In genomic region chr12:20695232-20695631, GRCh38 we compare ENCODE assay signal across 23 cellular contexts. TPM values are rescaled to one million over a fixed set of nuclear protein-coding genes. Genes with fewer than 3 reads are reported as not detected.
A peak's percentile ranks its signal among the peaks of the same experiment; 100 is the strongest.
DNase-seq lines count a peak whose midpoint lies in the region; ATAC-seq and TF ChIP-seq lines count a peak whose summit lies in the region.
"Had no signal": no experiment of that assay in that cellular context is flagged by ENCODE, and none has a peak within 500 bp of the region (broad histone marks: within the 10 kb centered on the region; RNA-seq: fewer than 3 reads in every experiment).

SLCO1C1 (plus strand) TSS chr12:20695332; CDS start chr12:20699577, 4,245 bp downstream.

- H3K27me3 ChIP-seq in NT2/D1 (ENCODE audit: insufficient read depth, insufficient read length) (no peaks in the 10 kb centered on the region), layer of hippocampus (ENCODE audit: control insufficient read depth, insufficient read depth, low read length) (no peaks in the 10 kb centered on the region)
- peaks cover 3% of the 10 kb centered on the region for H3K27me3 ChIP-seq in CD8-positive, alpha-beta T cell (ENCODE audit: insufficient read depth, low read length)
- H3K27me3 ChIP-seq: cardiac muscle cell, SJSA1 had no signal

- H3K4me3 Mint-ChIP-seq in CD8-positive, alpha-beta T cell = no peak within 1 kb of the TSS
- H3K4me3 Mint-ChIP-seq: activated T-helper 1 cell treated with anti-CD3 and anti-CD28 coated beads, Interleukin-12 subunit alpha, Interleukin-12 subunit beta, Interleukin-2, Interleukin-4 antibody, amounts not matched to agents 30 ng/mL and 10 ng/mL and 1 ng/mL, durations not matched to agents 14 hours and 24 hours and 36 hours had no signal

- H3K9me3 Mint-ChIP-seq in CD8-positive, alpha-beta T cell = no peaks in the 10 kb centered on the region
- H3K9me3 Mint-ChIP-seq: activated T-helper 1 cell treated with anti-CD3 and anti-CD28 coated beads, Interleukin-12 subunit alpha, Interleukin-12 subunit beta, Interleukin-2, Interleukin-4 antibody, amounts not matched to agents 30 ng/mL and 10 ng/mL and 1 ng/mL, durations not matched to agents 14 hours and 24 hours and 36 hours had no signal

- H3K27ac Mint-ChIP-seq in CD8-positive, alpha-beta T cell = no peak within 1 kb of the TSS
- H3K27ac Mint-ChIP-seq: activated T-helper 1 cell treated with anti-CD3 and anti-CD28 coated beads, Interleukin-12 subunit alpha, Interleukin-12 subunit beta, Interleukin-2, Interleukin-4 antibody, amounts not matched to agents 30 ng/mL and 10 ng/mL and 1 ng/mL, durations not matched to agents 14 hours and 24 hours and 36 hours had no signal

- CTCF ChIA-PET in CD8-positive, alpha-beta T cell (lab: Charles Lee) = no interaction called here

- no peak within 1 kb of the TSS for H3K9ac ChIP-seq in NT2/D1 (ENCODE audit: insufficient read length, low read depth)

- DNase-seq in NT2/D1 (ENCODE audit: low read depth, low spot score) (peak; percentile 46), choroid plexus epithelial cell (ENCODE audit: low read depth) (peak; percentile 19), smooth muscle cell of the brain vasculature (ENCODE audit: low read depth, low spot score) (peak; percentile 37), NCI-H82 treated with DMSO at 0.1 percent for 48 hours (lab: John Stamatoyannopoulos, UW; ENCODE audit: unreplicated experiment) (no peak)
- DNase-seq in activated CD4-positive, CD25-positive, alpha-beta regulatory T cell treated with anti-CD3 and anti-CD28 coated beads, Interleukin-2, amount 50 U/mL, for 72 hours = no peak
- DNase-seq in CD8-positive, alpha-beta T cell = no peak
- DNase-seq: activated CD4-positive, CD25-positive, alpha-beta regulatory T cell; effector CD8-positive, alpha-beta T cell; HCEC 1CT; Karpas-422; kidney glomerular epithelial cell; NCI-H1105 treated with DMSO at 0.1 percent for 48 hours; NCI-H2171 treated with DMSO at 0.1 percent for 48 hours; stimulated activated CD4-positive, alpha-beta T cell treated with anti-CD3 and anti-CD28 coated beads, Interleukin-2, amount 100 ng/mL, for 48 hours had no signal

- no peaks in the 10 kb centered on the region for H3K36me3 ChIP-seq in NT2/D1 (ENCODE audit: insufficient read depth, insufficient read length, low read length)
- no peaks in the 10 kb centered on the region for H3K36me3 ChIP-seq in CD8-positive, alpha-beta T cell (ENCODE audit: insufficient read depth, low read length)
- H3K36me3 ChIP-seq: cardiac muscle cell, SJSA1 had no signal

- no peak for ATAC-seq in HG03175 (IDR thresholded peaks at IDR 0.05; ENCODE audit: unreplicated experiment)
- ATAC-seq in CD8-positive, alpha-beta T cell = no peak

- no peaks in the 10 kb centered on the region for H3K9me3 ChIP-seq in NT2/D1 (ENCODE audit: insufficient read depth, low read length)
- no peaks in the 10 kb centered on the region for H3K9me3 ChIP-seq in CD8-positive, alpha-beta T cell (ENCODE audit: low read length)
- H3K9me3 ChIP-seq: SJSA1 had no signal

- TF ChIP-seq CTCF in choroid plexus epithelial cell (conservative IDR thresholded peaks at IDR 0.05; ENCODE audit: low read depth, low read length) = no peak
- TF ChIP-seq CTCF in CD8-positive, alpha-beta T cell (IDR thresholded peaks at IDR 0.05) = no peak

- no peaks in the 10 kb centered on the region for H3K27me3 Mint-ChIP-seq in CD8-positive, alpha-beta T cell (ENCODE audit: low read depth)

- H3K4me3 ChIP-seq in NT2/D1 (ENCODE audit: insufficient read length, low read depth) (no peak within 1 kb of the TSS), choroid plexus epithelial cell (ENCODE audit: low read depth, low read length) (no peak within 1 kb of the TSS)
- H3K4me3 ChIP-seq in CD8-positive, alpha-beta T cell (ENCODE audit: low read depth, low read length) = no peak within 1 kb of the TSS
- H3K4me3 ChIP-seq: cardiac muscle cell, SJSA1 had no signal

- H3K4me1 ChIP-seq in NT2/D1 (ENCODE audit: insufficient read depth, insufficient read length) = peaks cover 2% of the 10 kb centered on the region
- no peaks in the 10 kb centered on the region for H3K4me1 ChIP-seq in CD8-positive, alpha-beta T cell (ENCODE audit: insufficient read depth, low read length)
- H3K4me1 ChIP-seq: SJSA1 had no signal

- no peaks in the 10 kb centered on the region for H3K36me3 Mint-ChIP-seq in CD8-positive, alpha-beta T cell

- no peaks in the 10 kb centered on the region for H3K4me1 Mint-ChIP-seq in CD8-positive, alpha-beta T cell (ENCODE audit: low read depth)

- POLR2A ChIA-PET in CD8-positive, alpha-beta T cell (lab: Charles Lee) = no interaction called here

- intact Hi-C loops in CD8-positive, alpha-beta T cell (cut with DNase I, micrococcal nuclease) = no loop called here

- peak within 1 kb of the TSS; percentile 56 for H3K27ac ChIP-seq in layer of hippocampus (ENCODE audit: low read depth, low read length)
- H3K27ac ChIP-seq in CD8-positive, alpha-beta T cell (ENCODE audit: low read depth, low read length) = no peak within 1 kb of the TSS
- H3K27ac ChIP-seq: cardiac muscle cell, SJSA1 had no signal

RNA-seq across cellular contexts. Expression of gene SLCO1C1, which starts in this region (rescaled TPM):
- not detected for total RNA-seq in CD8-positive, alpha-beta T cell
- total RNA-seq: activated CD8-positive, alpha-beta memory T cell treated with anti-CD3 and anti-CD28 coated beads for 36 hours; activated T-helper 1 cell treated with anti-CD3 and anti-CD28 coated beads, Interleukin-12 subunit alpha, Interleukin-12 subunit beta, Interleukin-2, Interleukin-4 antibody, amounts not matched to agents 30 ng/mL and 10 ng/mL and 1 ng/mL, durations not matched to agents 14 hours and 24 hours and 36 hours; cardiac muscle cell; fibroblast of lung; G401; mononuclear cell; SJSA1 had no signal

Comparison
In these comparisons a context has a peak if more than half of its experiments do, and no peak if none do; other contexts are left out.
1. DNase-seq: peak in NT2/D1 (single experiment), choroid plexus epithelial cell (single experiment) and smooth muscle cell of the brain vasculature (single experiment); none in activated CD4-positive, CD25-positive, alpha-beta regulatory T cell treated with anti-CD3 and anti-CD28 coated beads, Interleukin-2, amount 50 U/mL, for 72 hours (single experiment), CD8-positive, alpha-beta T cell (0 of 7) and NCI-H82 treated with DMSO at 0.1 percent for 48 hours (single experiment).